In genomic region chr22:37906364-37907008, GRCh38 we compare ENCODE assay signal across 6 cellular contexts.
A peak's percentile ranks its signal among the peaks of the same experiment; 100 is the strongest.
DNase-seq lines count a peak whose midpoint lies in the region; ATAC-seq and TF ChIP-seq lines count a peak whose summit lies in the region.

No MANE protein-coding gene starts in this region.

- no peaks in the 10 kb centered on the region for H3K27me3 Mint-ChIP-seq in activated naive CD4-positive, alpha-beta T cell treated with anti-CD3 and anti-CD28 coated beads, Interleukin-2, amount 10 ng/mL, durations not matched to agents 7 days and 5 days
- no peaks in the 10 kb centered on the region for H3K27me3 Mint-ChIP-seq in memory B cell

- peak; percentile 23 for ATAC-seq in HG03135 (IDR thresholded peaks at IDR 0.05; ENCODE audit: unreplicated experiment)
- peak; percentile 40 for ATAC-seq in memory B cell (ENCODE audit: low read depth)

- H3K36me3 Mint-ChIP-seq in activated naive CD4-positive, alpha-beta T cell treated with anti-CD3 and anti-CD28 coated beads, Interleukin-2, amount 10 ng/mL, durations not matched to agents 7 days and 5 days, result peaks cover 7% of the 10 kb centered on the region
- peaks cover 2% of the 10 kb centered on the region for H3K36me3 Mint-ChIP-seq in memory B cell

- peak overlapping the region; percentile 80 for H3K27ac Mint-ChIP-seq in activated naive CD4-positive, alpha-beta T cell treated with anti-CD3 and anti-CD28 coated beads, Interleukin-2, amount 10 ng/mL, durations not matched to agents 7 days and 5 days
- peak overlapping the region; percentile 60 for H3K27ac Mint-ChIP-seq in memory B cell

- H3K4me1 Mint-ChIP-seq in activated naive CD4-positive, alpha-beta T cell treated with anti-CD3 and anti-CD28 coated beads, Interleukin-2, amount 10 ng/mL, durations not matched to agents 7 days and 5 days, result peaks cover 40% of the 10 kb centered on the region
- peaks cover 21% of the 10 kb centered on the region for H3K4me1 Mint-ChIP-seq in memory B cell

- H3K9me3 Mint-ChIP-seq in activated naive CD4-positive, alpha-beta T cell treated with anti-CD3 and anti-CD28 coated beads, Interleukin-2, amount 10 ng/mL, durations not matched to agents 7 days and 5 days, result no peaks in the 10 kb centered on the region
- H3K9me3 Mint-ChIP-seq in memory B cell, result no peaks in the 10 kb centered on the region

- no peak for TF ChIP-seq CTCF in GM12865 (IDR thresholded peaks at IDR 0.05; ENCODE audit: insufficient read depth, low read depth, low read length, missing control alignments)

- DNase-seq in GM12865 (ENCODE audit: low read depth) (peak; percentile 46), memory B cell (ENCODE audit: low spot score in 2 of 2) (peak in 1 of 2 donors; percentile 43), NCI-H345 treated with DMSO at 0.1 percent for 48 hours (lab: John Stamatoyannopoulos, UW; ENCODE audit: unreplicated experiment) (no peak), SHP77 treated with DMSO at 0.1 percent for 48 hours (lab: John Stamatoyannopoulos, UW) (no peak)
- peak; percentile 70 for DNase-seq in activated naive CD4-positive, alpha-beta T cell treated with anti-CD3 and anti-CD28 coated beads, Interleukin-2, amount 10 ng/mL, durations not matched to agents 7 days and 5 days

- CTCF ChIA-PET in activated naive CD4-positive, alpha-beta T cell treated with anti-CD3 and anti-CD28 coated beads, Interleukin-2, amount 10 ng/mL, durations not matched to agents 7 days and 5 days (lab: Charles Lee), result interaction anchor here (1.4 to 2.2 kb wide), 4 partner anchors 10 to 62 kb away, joined by 4 to 19 read pairs (median 12); partner anchors contain the start of gene ANKRD54

- H3K4me3 Mint-ChIP-seq in activated naive CD4-positive, alpha-beta T cell treated with anti-CD3 and anti-CD28 coated beads, Interleukin-2, amount 10 ng/mL, durations not matched to agents 7 days and 5 days, result peak overlapping the region; percentile 80
- H3K4me3 Mint-ChIP-seq in memory B cell, result peak overlapping the region; percentile 85

- H3K4me3 ChIP-seq in GM12865 (ENCODE audit: low read depth, low read length), result peak overlapping the region; percentile 79

Comparison
In these comparisons a context has a peak if more than half of its experiments do, and no peak if none do; other contexts are left out.
1. DNase-seq: peak in GM12865 (single experiment) and activated naive CD4-positive, alpha-beta T cell treated with anti-CD3 and anti-CD28 coated beads, Interleukin-2, amount 10 ng/mL, durations not matched to agents 7 days and 5 days (single experiment); none in NCI-H345 treated with DMSO at 0.1 percent for 48 hours (single experiment) and SHP77 treated with DMSO at 0.1 percent for 48 hours (single experiment).